8 cellular contexts compared by ENCODE assay signal in the genomic region with DNA sequence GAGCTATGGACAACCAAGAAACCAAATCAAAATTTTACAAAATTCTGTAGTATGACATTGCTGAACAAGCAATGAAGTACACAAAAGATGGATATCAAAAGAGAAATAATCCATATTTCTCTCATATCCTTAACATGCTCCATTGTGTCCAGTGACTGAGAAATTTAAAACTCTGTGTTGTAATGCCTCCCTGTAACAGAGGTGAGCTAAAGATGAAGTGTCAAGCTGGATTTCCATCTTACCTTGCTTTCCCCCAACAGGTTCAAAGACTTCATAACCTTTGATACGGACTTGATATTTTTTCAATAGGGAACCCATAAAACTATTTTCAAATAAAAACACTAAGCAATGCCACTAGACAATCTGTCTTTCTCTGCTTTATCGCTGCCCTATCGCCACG.
DNase-seq lines count a peak whose midpoint lies in the region; ATAC-seq and TF ChIP-seq lines count a peak whose summit lies in the region.

No MANE protein-coding gene starts in this region.

- CTCF ChIA-PET in HCT116 (lab: Charles Lee) (interaction anchor here (0.7 to 1.0 kb wide), 3 partner anchors 78 to 94 kb away, joined by 3 read pairs; no protein-coding TSS in a partner anchor), WTC11 (lab: Charles Lee) (interaction anchor here (0.6 to 3.5 kb wide), 11 partner anchors 7 to 693 kb away, joined by 3 to 39 read pairs (median 7); partner anchors contain the start of gene SERTAD2)

- H3K79me2 ChIP-seq in HCT116 (ENCODE audit: insufficient read depth, low read length) (peaks cover 54% of the 10 kb centered on the region), smooth muscle cell (ENCODE audit: low read depth) (peaks cover 14% of the 10 kb centered on the region)

- peaks cover 15% of the 10 kb centered on the region for H3K4me1 Mint-ChIP-seq in WTC11

- TF ChIP-seq POLR2A in HCT116 (IDR thresholded peaks at IDR 0.05; ENCODE audit: borderline replicate concordance, extremely low read depth, insufficient read depth, insufficient read length) = no peak
- TF ChIP-seq POLR2A in gastroesophageal sphincter (IDR thresholded peaks at IDR 0.05) = no peak

- H3K9ac ChIP-seq in HCT116 (ENCODE audit: low read length) (peak overlapping the region; percentile 74), smooth muscle cell (ENCODE audit: low read depth) (peak overlapping the region; percentile 91)

- H2AFZ ChIP-seq in HCT116 (ENCODE audit: low read depth, low read length, poor library complexity, severe bottlenecking) (no peak overlapping the region), smooth muscle cell (ENCODE audit: low read depth) (peak overlapping the region; percentile 95)

- RAD21 ChIA-PET in HCT116 (lab: Charles Lee; ENCODE audit: low non-redundant PET in 1 of 2, low total read pairs in 2 of 2, uncharacterized antibody in 2 of 2, unreplicated experiment in 2 of 2) = interaction anchor here (0.6 kb wide), 2 partner anchors 56 to 83 kb away, joined by 3 to 4 read pairs; no protein-coding TSS in a partner anchor

- peak overlapping the region; percentile 82 for H3K4me2 ChIP-seq in HCT116 (ENCODE audit: low read length)
- H3K4me2 ChIP-seq in smooth muscle cell = peak overlapping the region; percentile 90

- POLR2A ChIA-PET in HCT116 (lab: Charles Lee) = interaction anchor here (0.6 to 3.5 kb wide), 9 partner anchors 12 to 115 kb away, joined by 3 to 21 read pairs (median 7); partner anchors contain the start of gene SERTAD2
- POLR2A ChIA-PET in WTC11 (lab: Charles Lee) = interaction anchor here (0.6 to 2.9 kb wide), 2 partner anchors 83 to 95 kb away, joined by 5 to 26 read pairs; partner anchors contain the start of gene SERTAD2

- H3K4me3 Mint-ChIP-seq in WTC11 = peak overlapping the region; percentile 96

- H3K9me3 ChIP-seq in HCT116 (ENCODE audit: control insufficient read depth in 1 of 2, insufficient read depth in 1 of 2, low read depth in 1 of 2, low read length in 2 of 2) (no peaks in the 10 kb centered on the region), gastroesophageal sphincter (no peaks in the 10 kb centered on the region), smooth muscle cell (replicated peaks; ENCODE audit: low read depth) (no peaks in the 10 kb centered on the region)

- H3K4me1 ChIP-seq in HCT116 (ENCODE audit: control insufficient read depth in 1 of 2, insufficient read depth in 2 of 2, low read length in 2 of 2) (peaks cover 36 to 68% of the 10 kb centered on the region in 2 experiments), gastroesophageal sphincter (peaks cover 0 to 39% (median 3%) of the 10 kb centered on the region in 3 donors), smooth muscle cell (ENCODE audit: low read depth) (peaks cover 9% of the 10 kb centered on the region)

- peak overlapping the region; percentile 67 to 71 for H3K4me3 ChIP-seq in HCT116 (replicated peaks in 1 of 2; ENCODE audit: low read depth in 1 of 2, low read length in 2 of 2)
- peak overlapping the region; percentile 74 to 89 for H3K4me3 ChIP-seq in gastroesophageal sphincter
- peak overlapping the region; percentile 93 for H3K4me3 ChIP-seq in smooth muscle cell

- no peak overlapping the region for H3K27ac Mint-ChIP-seq in WTC11

- H3K27ac ChIP-seq in HCT116 (ENCODE audit: low read depth, low read length) (peak overlapping the region; percentile 75), gastroesophageal sphincter (peak overlapping the region; percentile 91 to 98 (median 94)), smooth muscle cell (ENCODE audit: low read depth) (peak overlapping the region; percentile 95)

- no peaks in the 10 kb centered on the region for H3K9me2 ChIP-seq in HCT116 (ENCODE audit: insufficient read depth)

- H3K36me3 Mint-ChIP-seq in WTC11 = no peaks in the 10 kb centered on the region

- no TSS peak for BruUV-seq in HCT116 (replicated peaks; lab: Mats Ljungman, UMichigan)

- H3K27me3 ChIP-seq in HCT116 (ENCODE audit: insufficient read depth, low read length) = no peaks in the 10 kb centered on the region
- H3K27me3 ChIP-seq in gastroesophageal sphincter = no peaks in the 10 kb centered on the region
- no peaks in the 10 kb centered on the region for H3K27me3 ChIP-seq in smooth muscle cell (ENCODE audit: low read depth)

- no peak for TF ChIP-seq EP300 in gastroesophageal sphincter (IDR thresholded peaks at IDR 0.05)

- ATAC-seq in HCT116 = no peak
- no peak for ATAC-seq in WTC11
- ATAC-seq in gastroesophageal sphincter = no peak
- ATAC-seq in GM21447 (IDR thresholded peaks at IDR 0.05; ENCODE audit: unreplicated experiment) = no peak

- 21 to 41% methylated on average over 4 of the region's 4 CpGs for WGBS in gastroesophageal sphincter (ENCODE audit: low coverage in 1 of 2), 2 donors
- 30% methylated on average over 4 of the region's 4 CpGs for WGBS in smooth muscle cell (ENCODE audit: low lambda C conversion rate)

- no peak; the same call in 1 of the 2 replicates for TF ChIP-seq RAD21 in HCT116 (IDR thresholded peaks at IDR 0.05; ENCODE audit: low read depth)

- H4K20me1 ChIP-seq in HCT116 (ENCODE audit: insufficient read depth) (no peaks in the 10 kb centered on the region), smooth muscle cell (ENCODE audit: low read depth) (no peaks in the 10 kb centered on the region)

- 0 out of 2 replicates have a peak, but pooled peaks cover 1% of the 10 kb centered on the region for H3K9me3 Mint-ChIP-seq in WTC11

- intact Hi-C loops in HCT116 (cut with micrococcal nuclease) (no loop called here), posterior vena cava (cut with DNase I) (no loop called here)

- H3K36me3 ChIP-seq in HCT116 (ENCODE audit: control insufficient read depth in 1 of 2, insufficient read depth in 2 of 2, low read length in 2 of 2) (no peaks in the 10 kb centered on the region), gastroesophageal sphincter (no peaks in the 10 kb centered on the region), smooth muscle cell (ENCODE audit: low read depth) (no peaks in the 10 kb centered on the region)

- peaks cover 23% of the 10 kb centered on the region for H3K27me3 Mint-ChIP-seq in WTC11 (ENCODE audit: low read depth)

- TF ChIP-seq CTCF in HCT116 (IDR thresholded peaks at IDR 0.05 in 2 of 3, conservative IDR thresholded peaks at IDR 0.05 in 1 of 3; ENCODE audit: borderline replicate concordance in 1 of 3, insufficient read depth in 1 of 3, low read depth in 2 of 3, low read length in 2 of 3) (no peak), WTC11 (IDR thresholded peaks at IDR 0.05) (no peak), gastroesophageal sphincter (IDR thresholded peaks at IDR 0.05) (no peak), smooth muscle cell (IDR thresholded peaks at IDR 0.05; ENCODE audit: borderline replicate concordance, insufficient read depth, poor library complexity, severe bottlenecking) (no peak)

- no peak for DNase-seq in HCT116 (ENCODE audit: low read depth, low spot score)
- no peak for DNase-seq in WTC11 (ENCODE audit: low spot score)
- DNase-seq in smooth muscle cell (lab: John Stamatoyannopoulos, UW; ENCODE audit: unreplicated experiment) = no peak
- no peak for DNase-seq in posterior vena cava (ENCODE audit: low spot score)
- no peak for DNase-seq in NCI-H2107 treated with DMSO at 0.1 percent for 48 hours (lab: John Stamatoyannopoulos, UW; ENCODE audit: unreplicated experiment)
- DNase-seq in retina = no peak

- H3F3A ChIP-seq in smooth muscle cell (ENCODE audit: low read depth) = peaks cover 15% of the 10 kb centered on the region

TF ChIP-seq in HCT116, 20 proteins besides CTCF, POLR2A, EP300 and RAD21 (continues in another document):
- no peak for TF ChIP-seq SRF (IDR thresholded peaks at IDR 0.05; ENCODE audit: low read depth)
- TF ChIP-seq ELF1 (IDR thresholded peaks at IDR 0.05; ENCODE audit: borderline replicate concordance, low read depth) = no peak
- TF ChIP-seq EZH2phosphoT487 (IDR thresholded peaks at IDR 0.05; ENCODE audit: borderline replicate concordance) = no peak
- no peak for TF ChIP-seq EGR1 (IDR thresholded peaks at IDR 0.05; ENCODE audit: low read depth)
- no peak for TF ChIP-seq POLR2AphosphoS5 (IDR thresholded peaks at IDR 0.05; ENCODE audit: low read depth, low read length)
- no peak for TF ChIP-seq ZFX (IDR thresholded peaks at IDR 0.05)

TF ChIP-seq in WTC11, 78 proteins besides CTCF, POLR2A, EP300 and RAD21 (continues in another document):
- no peak for TF ChIP-seq SP1 (CRISPR knock-in tag; conservative IDR thresholded peaks at IDR 0.05)
- no peak for TF ChIP-seq CREM (CRISPR knock-in tag; IDR thresholded peaks at IDR 0.05)
- TF ChIP-seq, protein P1, sequence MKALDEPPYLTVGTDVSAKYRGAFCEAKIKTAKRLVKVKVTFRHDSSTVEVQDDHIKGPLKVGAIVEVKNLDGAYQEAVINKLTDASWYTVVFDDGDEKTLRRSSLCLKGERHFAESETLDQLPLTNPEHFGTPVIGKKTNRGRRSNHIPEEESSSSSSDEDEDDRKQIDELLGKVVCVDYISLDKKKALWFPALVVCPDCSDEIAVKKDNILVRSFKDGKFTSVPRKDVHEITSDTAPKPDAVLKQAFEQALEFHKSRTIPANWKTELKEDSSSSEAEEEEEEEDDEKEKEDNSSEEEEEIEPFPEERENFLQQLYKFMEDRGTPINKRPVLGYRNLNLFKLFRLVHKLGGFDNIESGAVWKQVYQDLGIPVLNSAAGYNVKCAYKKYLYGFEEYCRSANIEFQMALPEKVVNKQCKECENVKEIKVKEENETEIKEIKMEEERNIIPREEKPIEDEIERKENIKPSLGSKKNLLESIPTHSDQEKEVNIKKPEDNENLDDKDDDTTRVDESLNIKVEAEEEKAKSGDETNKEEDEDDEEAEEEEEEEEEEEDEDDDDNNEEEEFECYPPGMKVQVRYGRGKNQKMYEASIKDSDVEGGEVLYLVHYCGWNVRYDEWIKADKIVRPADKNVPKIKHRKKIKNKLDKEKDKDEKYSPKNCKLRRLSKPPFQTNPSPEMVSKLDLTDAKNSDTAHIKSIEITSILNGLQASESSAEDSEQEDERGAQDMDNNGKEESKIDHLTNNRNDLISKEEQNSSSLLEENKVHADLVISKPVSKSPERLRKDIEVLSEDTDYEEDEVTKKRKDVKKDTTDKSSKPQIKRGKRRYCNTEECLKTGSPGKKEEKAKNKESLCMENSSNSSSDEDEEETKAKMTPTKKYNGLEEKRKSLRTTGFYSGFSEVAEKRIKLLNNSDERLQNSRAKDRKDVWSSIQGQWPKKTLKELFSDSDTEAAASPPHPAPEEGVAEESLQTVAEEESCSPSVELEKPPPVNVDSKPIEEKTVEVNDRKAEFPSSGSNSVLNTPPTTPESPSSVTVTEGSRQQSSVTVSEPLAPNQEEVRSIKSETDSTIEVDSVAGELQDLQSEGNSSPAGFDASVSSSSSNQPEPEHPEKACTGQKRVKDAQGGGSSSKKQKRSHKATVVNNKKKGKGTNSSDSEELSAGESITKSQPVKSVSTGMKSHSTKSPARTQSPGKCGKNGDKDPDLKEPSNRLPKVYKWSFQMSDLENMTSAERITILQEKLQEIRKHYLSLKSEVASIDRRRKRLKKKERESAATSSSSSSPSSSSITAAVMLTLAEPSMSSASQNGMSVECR (CRISPR knock-in tag; IDR thresholded peaks at IDR 0.05; ENCODE audit: borderline replicate concordance) = no peak
- no peak for TF ChIP-seq NR3C1 (CRISPR knock-in tag; conservative IDR thresholded peaks at IDR 0.05; ENCODE audit: low read depth)
- TF ChIP-seq GRHL2 (CRISPR knock-in tag; IDR thresholded peaks at IDR 0.05; ENCODE audit: insufficient replicate concordance, severe bottlenecking) = no peak
- no peak for TF ChIP-seq KAT7 (CRISPR knock-in tag; IDR thresholded peaks at IDR 0.05; ENCODE audit: borderline replicate concordance)
